Comparison of ENCODE assay signal across 12 cellular contexts in genomic region chr3:11570789-11571495, GRCh38.
A peak's percentile ranks its signal among the peaks of the same experiment; 100 is the strongest.
DNase-seq lines count a peak whose midpoint lies in the region; ATAC-seq, FAIRE-seq and TF ChIP-seq lines count a peak whose summit lies in the region.
"Had no signal": no experiment of that assay in that cellular context is flagged by ENCODE, and none has a peak within 500 bp of the region (broad histone marks: within the 10 kb centered on the region; RNA-seq: fewer than 3 reads in every experiment).

No MANE protein-coding gene starts in this region.

- peak overlapping the region; percentile 37 for H3K27ac ChIP-seq in angular gyrus (ENCODE audit: low read depth, low read length)
- H3K27ac ChIP-seq in kidney (ENCODE audit: low read depth in 2 of 2, low read length in 2 of 2) = peak overlapping the region; percentile 8 to 33
- H3K27ac ChIP-seq in substantia nigra (ENCODE audit: low read depth, low read length, poor library complexity, severe bottlenecking) = peak overlapping the region; percentile 31

- H3K36me3 ChIP-seq in kidney (ENCODE audit: control insufficient read depth in 1 of 2, insufficient read depth in 2 of 2, low read length in 2 of 2) = peaks cover 0 to 2% of the 10 kb centered on the region in 2 donors

- FAIRE-seq in kidney (lab: Jason Lieb, UNC) = no peak
- FAIRE-seq: GM19239 had no signal

- intact Hi-C loops in kidney (cut with DNase I) = no loop called here

- peaks cover 0 to 3% of the 10 kb centered on the region in 2 donors for H3K4me1 ChIP-seq in kidney (ENCODE audit: control insufficient read depth in 1 of 2, insufficient read depth in 1 of 2, low read depth in 1 of 2, low read length in 2 of 2)

- DNase-seq in HT1080 (ENCODE audit: low read depth) (peak; percentile 80), kidney (no peak), substantia nigra (lab: John Stamatoyannopoulos, UW) (no peak), G401 (ENCODE audit: low spot score) (no peak), SHP77 treated with DMSO at 0.1 percent for 48 hours (lab: John Stamatoyannopoulos, UW) (no peak)
- DNase-seq: activated CD4-positive, alpha-beta T cell treated with anti-CD3 and anti-CD28 coated beads, Interleukin-2, amount 50 U/mL, for 1 hour; cerebellar nuclear complex; GDM1; stimulated activated CD4-positive, alpha-beta T cell treated with anti-CD3 and anti-CD28 coated beads, Interleukin-15, amount 100 ng/mL, for 24 hours had no signal

- in situ Hi-C loops in G401 (cut with HindIII; ENCODE audit: low sequenced_read_pairs) = no loop called here

- ATAC-seq in HG03521 (IDR thresholded peaks at IDR 0.05; ENCODE audit: unreplicated experiment) = no peak

- H3K9me3 ChIP-seq in kidney (ENCODE audit: control insufficient read depth in 1 of 2, low read length in 2 of 2) = no peaks in the 10 kb centered on the region

- no peak overlapping the region for H3K4me3 ChIP-seq in kidney (ENCODE audit: low read length in 2 of 2)

- TF ChIP-seq CTCF in kidney (IDR thresholded peaks at IDR 0.05; ENCODE audit: borderline replicate concordance, extremely low read depth, insufficient read depth) = no peak

- no peak overlapping the region for H3K9ac ChIP-seq in kidney (ENCODE audit: low read length in 2 of 2)
